Comparison of ENCODE assay signal across 28 cellular contexts in genomic region chr5:155381654-155382053, GRCh38.
"Had no signal": no experiment of that assay in that cellular context is flagged by ENCODE, and none has a peak within 500 bp of the region (broad histone marks: within the 10 kb centered on the region; RNA-seq: fewer than 3 reads in every experiment).

No MANE protein-coding gene starts in this region.

- H3K4me2 ChIP-seq: PC-9 had no signal

- H3K4me3 Mint-ChIP-seq: T-cell had no signal

- H3K4me1 Mint-ChIP-seq: T-cell had no signal

- H3K27ac Mint-ChIP-seq: T-cell had no signal

- H3K4me3 ChIP-seq: MG63, PC-9, SJCRH30, SK-N-MC had no signal

- DNase-seq: Kasumi-1, MG63, MV-4-11, NCI-H1092, NCI-H1105, NCI-H1417 treated with DMSO at 0.1 percent for 48 hours, NCI-H1436 treated with DMSO at 0.1 percent for 48 hours, NCI-H1694 treated with DMSO at 0.1 percent for 48 hours, NCI-H187 treated with DMSO at 0.1 percent for 48 hours, NCI-H2081, NCI-H226, NCI-H446 treated with DMSO at 0.1 percent for 48 hours, NCI-H510A, NCI-H524, NCI-H526, NCI-H69, NCI-H748 treated with DMSO at 0.1 percent for 48 hours, NCI-H82, PC-9, SHP77, SIG-M5, SJCRH30, T-cell had no signal

- H3K36me3 Mint-ChIP-seq: T-cell had no signal

- ATAC-seq: Panc1, Right ventricle myocardium inferior, SK-N-SH treated with all-trans-retinoic acid at 6 μM for 48 hours, T-cell had no signal

- H3K36me3 ChIP-seq: MG63, SJCRH30 had no signal

- H3K27me3 ChIP-seq: SJCRH30 had no signal

- H3K4me1 ChIP-seq: SJCRH30 had no signal

- H2AFZ ChIP-seq: PC-9 had no signal

- H3K27ac ChIP-seq: PC-9, RWPE1, SJCRH30, SK-N-MC had no signal

- H3K9me3 ChIP-seq: MG63, SJCRH30 had no signal
